Comparison of ENCODE assay signal across 20 cellular contexts in genomic region chr12:106243620-106244019, GRCh38. TPM values are rescaled to one million over a fixed set of nuclear protein-coding genes. Genes with fewer than 3 reads are reported as not detected.
A peak's percentile ranks its signal among the peaks of the same experiment; 100 is the strongest.
DNase-seq lines count a peak whose midpoint lies in the region; ATAC-seq and TF ChIP-seq lines count a peak whose summit lies in the region.
"Had no signal": no experiment of that assay in that cellular context is flagged by ENCODE, and none has a peak within 500 bp of the region (broad histone marks: within the 10 kb centered on the region; RNA-seq: fewer than 3 reads in every experiment).

No MANE protein-coding gene starts in this region.

- H3K27ac Mint-ChIP-seq in chondrocyte (ENCODE audit: unreplicated experiment) (peak overlapping the region; percentile 73), neural crest cell (ENCODE audit: unreplicated experiment) (peak overlapping the region; percentile 36)

- ATAC-seq in left cardiac atrium (no peak), HG02588 (IDR thresholded peaks at IDR 0.05; ENCODE audit: unreplicated experiment) (no peak)
- ATAC-seq: A549, K562 had no signal

- DNase-seq in left ventricle myocardium inferior (no peak), left cardiac atrium (no peak), chondrocyte (ENCODE audit: low spot score) (no peak), neural crest cell (ENCODE audit: low read depth, low spot score) (no peak), vagina (ENCODE audit: extremely low spot score in 2 of 2) (peak; percentile 49 to 56), tibial nerve (ENCODE audit: low spot score in 2 of 2) (no peak), Kasumi-1 (lab: John Stamatoyannopoulos, UW) (no peak)
- DNase-seq: GF-D8; H7; NCI-H1436; NCI-H2029; NCI-H2171; NCI-H446; NCI-H69; NK-92 treated with Interleukin-12 subunit alpha and Interleukin-12 subunit beta, amount 100 ng/mL, for 24 hours had no signal

- no peaks in the 10 kb centered on the region for H3K27me3 Mint-ChIP-seq in chondrocyte (ENCODE audit: low read depth)
- H3K27me3 Mint-ChIP-seq in neural crest cell (ENCODE audit: low read depth): no peaks in the 10 kb centered on the region

- H3K4me3 Mint-ChIP-seq in chondrocyte (ENCODE audit: unreplicated experiment): no peak overlapping the region
- peak overlapping the region; percentile 8 for H3K4me3 Mint-ChIP-seq in neural crest cell

- no peak for TF ChIP-seq CTCF in left ventricle myocardium inferior (IDR thresholded peaks at IDR 0.05; ENCODE audit: borderline replicate concordance)
- TF ChIP-seq CTCF in chondrocyte (IDR thresholded peaks at IDR 0.05): no peak
- TF ChIP-seq CTCF in neural crest cell (conservative IDR thresholded peaks at IDR 0.05): no peak
- no peak for TF ChIP-seq CTCF in vagina (IDR thresholded peaks at IDR 0.05)
- TF ChIP-seq CTCF in tibial nerve (IDR thresholded peaks at IDR 0.05): no peak

- H3K36me3 Mint-ChIP-seq in chondrocyte (ENCODE audit: low read depth) (peaks cover 18% of the 10 kb centered on the region), neural crest cell (ENCODE audit: low read depth) (peaks cover 16% of the 10 kb centered on the region)

- peaks cover 70% of the 10 kb centered on the region for H3K4me1 ChIP-seq in left ventricle myocardium inferior
- H3K4me1 ChIP-seq in vagina: peaks cover 40% of the 10 kb centered on the region
- peaks cover 0 to 45% (median 21%) of the 10 kb centered on the region in 4 donors for H3K4me1 ChIP-seq in tibial nerve

- H3K27me3 ChIP-seq in left ventricle myocardium inferior (ENCODE audit: low read depth) (no peaks in the 10 kb centered on the region), vagina (no peaks in the 10 kb centered on the region), tibial nerve (no peaks in the 10 kb centered on the region)

- H3K27ac ChIP-seq in left ventricle myocardium inferior (replicated peaks): peak overlapping the region; percentile 98
- H3K27ac ChIP-seq in vagina: no peak overlapping the region
- no peak overlapping the region for H3K27ac ChIP-seq in tibial nerve
- H3K27ac ChIP-seq: A549, C4-2B, HL-60 had no signal

- peaks cover 41% of the 10 kb centered on the region for H3K36me3 ChIP-seq in left ventricle myocardium inferior
- peaks cover 0 to 18% of the 10 kb centered on the region in 2 donors for H3K36me3 ChIP-seq in vagina
- peaks cover 0 to 36% (median under 1%) of the 10 kb centered on the region in 3 donors for H3K36me3 ChIP-seq in tibial nerve

- TF ChIP-seq POLR2A in vagina (IDR thresholded peaks at IDR 0.05) (no peak), tibial nerve (IDR thresholded peaks at IDR 0.05) (no peak)

- no peak overlapping the region for H3K4me3 ChIP-seq in left ventricle myocardium inferior
- no peak overlapping the region for H3K4me3 ChIP-seq in vagina
- no peak overlapping the region for H3K4me3 ChIP-seq in tibial nerve
- H3K4me3 ChIP-seq: A549, K562 had no signal

- H3K9me3 ChIP-seq in left ventricle myocardium inferior (replicated peaks) (no peaks in the 10 kb centered on the region), vagina (no peaks in the 10 kb centered on the region), tibial nerve (no peaks in the 10 kb centered on the region)
- H3K9me3 ChIP-seq: A549 had no signal

- intact Hi-C loops in left ventricle myocardium inferior (cut with micrococcal nuclease): no loop called here
- intact Hi-C loops in left cardiac atrium (cut with DNase I): no loop called here
- intact Hi-C loops in vagina (cut with DNase I): no loop called here

- H3K4me1 Mint-ChIP-seq in chondrocyte (ENCODE audit: low read depth) (peaks cover 44% of the 10 kb centered on the region), neural crest cell (peaks cover 21% of the 10 kb centered on the region)

- H3K9me3 Mint-ChIP-seq in chondrocyte (ENCODE audit: low read depth) (no peaks in the 10 kb centered on the region), neural crest cell (no peaks in the 10 kb centered on the region)

- no peak for TF ChIP-seq EP300 in tibial nerve (IDR thresholded peaks at IDR 0.05)

RNA-seq across cellular contexts. Expression of gene CKAP4, which starts 4.2 kb away (rescaled TPM):
- total RNA-seq in left ventricle myocardium inferior (51.8 TPM), left cardiac atrium (10 to 100 TPM; 36.2 to 56.4 TPM), chondrocyte (329 to 348 TPM (median 333 TPM) in 3 replicates), neural crest cell (99.4 and 102 TPM in 2 replicates), vagina (42.5 TPM), tibial nerve (10 to 100 TPM; 29.9 to 49.5 (median 38.7) TPM)

RNA-seq across cellular contexts. Expression of gene TCP11L2, which starts 58.9 kb away (rescaled TPM):
- total RNA-seq in left ventricle myocardium inferior (126 TPM), left cardiac atrium (10 to 100 TPM; 41.5 to 52.5 TPM), chondrocyte (16.4 to 31.2 TPM (median 29.5 TPM) in 3 replicates), neural crest cell (1.4 and 1.8 TPM in 2 replicates), vagina (47.1 TPM), tibial nerve (10 to 100 TPM; 21.6 to 34.9 (median 29.8) TPM)

Comparison
In these comparisons a context has a peak if more than half of its experiments do, and no peak if none do; other contexts are left out.
1. DNase-seq: peak in vagina (2 of 2); none in left ventricle myocardium inferior (single experiment), left cardiac atrium (single experiment), chondrocyte (single experiment), neural crest cell (single experiment), tibial nerve (0 of 2) and Kasumi-1 (0 of 2).